In the genomic region with DNA sequence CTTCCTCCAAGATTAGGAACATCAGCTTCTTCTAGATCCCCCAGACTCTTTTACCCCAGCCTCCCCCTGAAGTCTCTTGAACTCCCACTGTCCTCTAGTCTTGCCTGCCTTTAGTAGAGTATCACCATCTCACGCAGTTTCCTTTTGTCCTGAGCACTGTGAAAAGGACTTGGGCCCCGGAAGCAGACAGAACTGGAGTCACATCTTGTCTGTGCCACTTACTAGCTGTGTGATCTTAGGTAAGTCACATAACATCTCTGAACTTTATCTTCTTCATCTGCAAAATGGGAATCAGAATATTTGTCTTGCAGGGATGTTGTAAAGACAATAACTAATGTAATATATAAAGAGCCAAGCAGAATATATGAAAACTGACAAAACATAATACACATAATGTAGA, we compare ENCODE assay signal across 9 cellular contexts. TPM values are rescaled to one million over a fixed set of nuclear protein-coding genes. Genes with fewer than 3 reads are reported as not detected.
DNase-seq lines count a peak whose midpoint lies in the region; ATAC-seq, FAIRE-seq and TF ChIP-seq lines count a peak whose summit lies in the region.
"Had no signal": no experiment of that assay in that cellular context is flagged by ENCODE, and none has a peak within 500 bp of the region (broad histone marks: within the 10 kb centered on the region; RNA-seq: fewer than 3 reads in every experiment).

No MANE protein-coding gene starts in this region.

- no peak overlapping the region for H3K27ac Mint-ChIP-seq in WTC11

- POLR2A ChIA-PET in WTC11 (lab: Charles Lee): no interaction called here

- H3K36me3 Mint-ChIP-seq in WTC11: no peaks in the 10 kb centered on the region

- H2AFZ ChIP-seq in SU-DHL-6 (ENCODE audit: low read depth, low read length, severe bottlenecking): peak overlapping the region; percentile 77
- H2AFZ ChIP-seq in keratinocyte (ENCODE audit: control insufficient read depth, low read length): peak overlapping the region; percentile 89

- no peaks in the 10 kb centered on the region for H3F3A ChIP-seq in SU-DHL-6 (ENCODE audit: insufficient read depth)

- no peaks in the 10 kb centered on the region for H3K9me3 Mint-ChIP-seq in WTC11

- H3K79me2 ChIP-seq in SU-DHL-6 (ENCODE audit: insufficient read depth, low read length) (no peaks in the 10 kb centered on the region), keratinocyte (ENCODE audit: control insufficient read depth, insufficient read depth, low read length) (no peaks in the 10 kb centered on the region)

- H3K36me3 ChIP-seq in SU-DHL-6 (ENCODE audit: low read length): no peaks in the 10 kb centered on the region
- no peaks in the 10 kb centered on the region for H3K36me3 ChIP-seq in keratinocyte (ENCODE audit: control insufficient read depth in 2 of 2, extremely low read depth in 1 of 2, insufficient read depth in 2 of 2, low read length in 2 of 2)
- H3K36me3 ChIP-seq in upper lobe of right lung: no peaks in the 10 kb centered on the region

- H3K27me3 Mint-ChIP-seq in WTC11 (ENCODE audit: low read depth): peaks cover 14% of the 10 kb centered on the region

- H3K9me2 ChIP-seq in SU-DHL-6 (replicated peaks; ENCODE audit: insufficient read depth, low read length): no peaks in the 10 kb centered on the region

- H4K20me1 ChIP-seq in SU-DHL-6 (ENCODE audit: low read depth, low read length): no peaks in the 10 kb centered on the region
- H4K20me1 ChIP-seq in keratinocyte (ENCODE audit: control insufficient read depth, extremely low read depth, insufficient read depth, low read length): no peaks in the 10 kb centered on the region

- H3K27ac ChIP-seq in right cardiac atrium (ENCODE audit: low read length) (peak overlapping the region; percentile 38), SU-DHL-6 (ENCODE audit: low read depth, low read length) (peak overlapping the region; percentile 57), keratinocyte (ENCODE audit: control insufficient read depth, insufficient read depth, low read length) (peak overlapping the region; percentile 1), upper lobe of right lung (peak overlapping the region; percentile 77), dorsolateral prefrontal cortex (no peak overlapping the region)

- H3K4me1 ChIP-seq in right cardiac atrium (ENCODE audit: control insufficient read depth, insufficient read depth, low read length): peaks cover 2% of the 10 kb centered on the region
- peaks cover 16% of the 10 kb centered on the region for H3K4me1 ChIP-seq in keratinocyte (ENCODE audit: control insufficient read depth, extremely low read depth, insufficient read depth, low read length)
- peaks cover 19% of the 10 kb centered on the region for H3K4me1 ChIP-seq in upper lobe of right lung

- dilution Hi-C loops in keratinocyte (cut with MboI; ENCODE audit: extremely low pct_ligation_motif_present, low sequenced_read_pairs): no loop called here

- H3K4me3 ChIP-seq in right cardiac atrium (ENCODE audit: low read length) (no peak overlapping the region), SU-DHL-6 (ENCODE audit: insufficient read depth, low read length, poor library complexity, severe bottlenecking) (peak overlapping the region; percentile 25), keratinocyte (ENCODE audit: control insufficient read depth in 2 of 3, extremely low read depth in 1 of 3, insufficient read depth in 2 of 3, low read depth in 1 of 3, low read length in 3 of 3) (peak overlapping the region in 2 of 3 experiments; percentile 50 to 54), upper lobe of right lung (no peak overlapping the region), dorsolateral prefrontal cortex (no peak overlapping the region)

- DNase-seq in right cardiac atrium: no peak
- no peak for DNase-seq in Right ventricle myocardium superior
- DNase-seq in keratinocyte (ENCODE audit: low read depth, low spot score): no peak
- no peak for DNase-seq in upper lobe of right lung
- DNase-seq in WTC11 (ENCODE audit: low spot score): no peak
- no peak for DNase-seq in dorsolateral prefrontal cortex
- DNase-seq: NCI-H748 treated with DMSO at 0.1 percent for 48 hours had no signal

- ATAC-seq in right cardiac atrium: no peak
- ATAC-seq in Right ventricle myocardium superior (ENCODE audit: poor library complexity): no peak
- no peak for ATAC-seq in upper lobe of right lung
- no peak for ATAC-seq in WTC11
- no peak for ATAC-seq in HG02588 (IDR thresholded peaks at IDR 0.05; ENCODE audit: unreplicated experiment)

- H3K9me1 ChIP-seq in keratinocyte (ENCODE audit: control insufficient read depth, extremely low read depth, insufficient read depth, low read length): no peaks in the 10 kb centered on the region

- H3K4me3 Mint-ChIP-seq in WTC11: no peak overlapping the region

- no peaks in the 10 kb centered on the region for H3K9me3 ChIP-seq in right cardiac atrium (ENCODE audit: control insufficient read depth, low read length)
- no peaks in the 10 kb centered on the region for H3K9me3 ChIP-seq in SU-DHL-6 (ENCODE audit: insufficient read depth, low read length)
- H3K9me3 ChIP-seq in keratinocyte (ENCODE audit: control insufficient read depth, low read depth, low read length): no peaks in the 10 kb centered on the region
- no peaks in the 10 kb centered on the region for H3K9me3 ChIP-seq in upper lobe of right lung

- peaks cover 6% of the 10 kb centered on the region for H3K4me1 Mint-ChIP-seq in WTC11

- 85% methylated on average over 2 of the region's 2 CpGs for WGBS in right cardiac atrium

- intact Hi-C loops in right cardiac atrium (cut with DNase I) (loop anchor here in 2 of 4 donors (10.0 kb wide), 1 partner anchor 395 kb away; no protein-coding TSS in a partner anchor), Right ventricle myocardium superior (cut with DNase I) (no loop called here), upper lobe of right lung (cut with DNase I) (no loop called here), dorsolateral prefrontal cortex (cut with DNase I) (no loop called here)

- no peaks in the 10 kb centered on the region for H3K27me3 ChIP-seq in right cardiac atrium (ENCODE audit: control insufficient read depth, insufficient read depth)
- no peaks in the 10 kb centered on the region for H3K27me3 ChIP-seq in SU-DHL-6 (ENCODE audit: low read length)
- H3K27me3 ChIP-seq in keratinocyte (ENCODE audit: control insufficient read depth, extremely low read depth, insufficient read depth, low read length): no peaks in the 10 kb centered on the region
- H3K27me3 ChIP-seq in upper lobe of right lung: no peaks in the 10 kb centered on the region
- H3K27me3 ChIP-seq in dorsolateral prefrontal cortex: peaks cover 0 to 6% (median 0%) of the 10 kb centered on the region in 45 donors

- peak overlapping the region; percentile 46 for H3K4me2 ChIP-seq in SU-DHL-6 (ENCODE audit: low read depth, low read length, poor library complexity, severe bottlenecking)
- H3K4me2 ChIP-seq in keratinocyte (ENCODE audit: control insufficient read depth, extremely low read depth, insufficient read depth, low read depth, low read length): peak overlapping the region; percentile 97

- H3K9ac ChIP-seq in SU-DHL-6 (ENCODE audit: low read length): peak overlapping the region; percentile 31
- peak overlapping the region; percentile 26 for H3K9ac ChIP-seq in keratinocyte (ENCODE audit: control insufficient read depth, extremely low read depth, insufficient read depth, low read length)

- CTCF ChIA-PET in WTC11 (lab: Charles Lee): no interaction called here

- no peak for FAIRE-seq in keratinocyte (lab: Jason Lieb, UNC)

- no peak for TF ChIP-seq CTCF in SU-DHL-6 (IDR thresholded peaks at IDR 0.05; ENCODE audit: insufficient read depth, low read length, poor library complexity, severe bottlenecking)
- no peak for TF ChIP-seq CTCF in keratinocyte (optimal IDR thresholded peaks at IDR 0.05 in 1 of 3, IDR thresholded peaks at IDR 0.05 in 1 of 3, conservative IDR thresholded peaks at IDR 0.05 in 1 of 3; ENCODE audit: extremely low read depth in 1 of 3, insufficient read depth in 2 of 3, low read length in 3 of 3)
- TF ChIP-seq CTCF in upper lobe of right lung (IDR thresholded peaks at IDR 0.05): no peak
- no peak for TF ChIP-seq CTCF in WTC11 (IDR thresholded peaks at IDR 0.05)
- no peak for TF ChIP-seq CTCF in dorsolateral prefrontal cortex (IDR thresholded peaks at IDR 0.05 in 54 of 56, conservative IDR thresholded peaks at IDR 0.05 in 2 of 56; ENCODE audit: low read depth in 1 of 56, partially characterized antibody in 56 of 56)

RNA-seq across cellular contexts. Expression of gene TRABD2A, which starts 8.4 kb away (rescaled TPM):
- total RNA-seq in right cardiac atrium (1 to 10 TPM in 1 of 4 donors, under 1 TPM in 3; 0.29 to 1.3 (median 0.71) TPM), Right ventricle myocardium superior (0.56 TPM), upper lobe of right lung (6.5 TPM), WTC11 (2021) (7.1 to 12.1 TPM (median 7.5 TPM) in 3 replicates), dorsolateral prefrontal cortex (10 to 100 TPM in 61 of 120 experiments, 1 to 10 TPM in 59; 3.6 to 26.3 (median 10.1) TPM)
- polyA plus RNA-seq in right cardiac atrium (0.50 TPM), keratinocyte (0.44 to 0.86 TPM (median 0.54 TPM) in 3 replicates)
- polyA plus RNA-seq in keratinocyte (2011; ENCODE audit: low read depth): 0.25 TPM
- 0.83 and 0.89 TPM in 2 replicates for polyA plus RNA-seq in keratinocyte (2011; cell fraction: cytosol; rRNA removed)
- polyA plus RNA-seq in keratinocyte (2011; cell fraction: nucleus; rRNA removed): 1.0 and 1.1 TPM in 2 replicates
- polyA plus RNA-seq in keratinocyte (2012; ENCODE audit: low replicate concordance): 0.34 and 0.57 TPM in 2 replicates
- polyA minus RNA-seq in keratinocyte: 0.16 to 1.2 TPM in 2 of 3 replicates, not detected in the other
- polyA minus RNA-seq in keratinocyte (2011; cell fraction: cytosol; rRNA and poly(A)+ RNA removed): 2.1 TPM
- polyA minus RNA-seq in keratinocyte (2011; cell fraction: nucleus; rRNA and poly(A)+ RNA removed): 0.42 and 1.8 TPM in 2 replicates

RNA-seq across cellular contexts. Expression of gene TMSB10, which starts 16.1 kb away (rescaled TPM):
- total RNA-seq in right cardiac atrium (100 to 1,000 TPM; 341 to 630 (median 483) TPM), Right ventricle myocardium superior (417 TPM), upper lobe of right lung (1,558 TPM), WTC11 (2021) (869 to 943 TPM (median 911 TPM) in 3 replicates), dorsolateral prefrontal cortex (1,000 to 10,000 TPM in 44 of 120 experiments, 100 to 1,000 TPM in 76; 441 to 1,542 (median 928) TPM)
- polyA plus RNA-seq in right cardiac atrium (805 TPM), keratinocyte (1,787 to 7,245 TPM (median 3,595 TPM) in 3 replicates)
- polyA plus RNA-seq in keratinocyte (2011; ENCODE audit: low read depth): 8,538 TPM
- 6,963 and 8,951 TPM in 2 replicates for polyA plus RNA-seq in keratinocyte (2011; cell fraction: cytosol; rRNA removed)
- 1,538 and 1,768 TPM in 2 replicates for polyA plus RNA-seq in keratinocyte (2011; cell fraction: nucleus; rRNA removed)
- polyA plus RNA-seq in keratinocyte (2012; ENCODE audit: low replicate concordance): 4,557 and 7,467 TPM in 2 replicates
- 679 to 919 TPM (median 685 TPM) in 3 replicates for polyA minus RNA-seq in keratinocyte
- polyA minus RNA-seq in keratinocyte (2011; cell fraction: cytosol; rRNA and poly(A)+ RNA removed): 925 TPM
- 83.9 and 127 TPM in 2 replicates for polyA minus RNA-seq in keratinocyte (2011; cell fraction: nucleus; rRNA and poly(A)+ RNA removed)

Comparison
In these comparisons a context has a peak if more than half of its experiments do, and no peak if none do; other contexts are left out.
1. H3K27ac ChIP-seq: peak in right cardiac atrium (single experiment), SU-DHL-6 (single experiment), keratinocyte (single experiment) and upper lobe of right lung (single experiment); none in dorsolateral prefrontal cortex (0 of 59).
2. H3K4me3 ChIP-seq: peak in SU-DHL-6 (single experiment) and keratinocyte (2 of 3); none in right cardiac atrium (single experiment), upper lobe of right lung (single experiment) and dorsolateral prefrontal cortex (0 of 59).